Comparison of ENCODE assay signal across 19 cellular contexts in the genomic region with DNA sequence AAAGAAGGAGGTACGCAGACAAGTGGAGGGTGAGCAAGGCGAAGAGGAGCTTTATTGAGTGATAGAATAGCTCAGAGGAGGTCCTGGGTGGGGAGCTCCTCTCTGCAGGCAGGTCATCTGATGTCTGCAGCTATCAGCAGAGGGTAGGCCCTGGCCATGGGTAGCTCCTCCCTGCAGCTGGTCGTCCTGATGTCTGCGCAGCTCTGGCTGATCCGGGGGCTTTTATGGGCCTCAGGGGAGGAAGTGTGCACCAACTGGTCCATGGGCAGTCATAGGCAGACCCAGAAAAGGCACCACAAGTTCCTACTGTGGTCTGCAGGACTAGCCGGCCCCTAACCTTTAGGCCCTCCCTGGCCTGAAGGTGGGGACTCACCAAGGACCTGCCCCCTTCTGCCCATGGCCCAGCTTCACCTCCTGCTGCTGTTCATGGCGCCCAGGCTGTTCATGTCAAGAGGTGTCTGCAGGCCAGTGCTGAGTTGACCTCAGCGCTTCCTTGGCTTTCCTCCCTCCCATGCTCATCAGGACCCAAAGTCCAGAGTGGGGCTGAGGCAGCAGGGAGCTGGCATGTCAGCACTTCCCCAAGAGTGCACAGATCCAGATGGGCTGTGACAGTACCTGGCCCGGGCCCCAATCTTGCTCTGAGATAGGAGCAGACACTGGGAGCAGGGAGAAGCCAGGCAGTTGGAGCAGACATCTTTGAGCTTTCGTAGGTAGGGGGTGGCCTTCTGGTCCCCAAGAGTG. TPM values are rescaled to one million over a fixed set of nuclear protein-coding genes. Genes with fewer than 3 reads are reported as not detected.
DNase-seq lines count a peak whose midpoint lies in the region; ATAC-seq, FAIRE-seq and TF ChIP-seq lines count a peak whose summit lies in the region.
"Had no signal": no experiment of that assay in that cellular context is flagged by ENCODE, and none has a peak within 500 bp of the region (broad histone marks: within the 10 kb centered on the region; RNA-seq: fewer than 3 reads in every experiment).

No MANE protein-coding gene starts in this region.

- no peak overlapping the region for H2BK5ac ChIP-seq in neuronal stem cell (ENCODE audit: low read length)

- peaks cover 2% of the 10 kb centered on the region for H3K79me1 ChIP-seq in neuronal stem cell (ENCODE audit: low read depth, low read length)

- H3K14ac ChIP-seq in neuronal stem cell (ENCODE audit: low read length) = no peak overlapping the region

- H2BK15ac ChIP-seq in neuronal stem cell (ENCODE audit: low read length) = no peak overlapping the region

- H3K9ac ChIP-seq in kidney (ENCODE audit: low read length in 2 of 2) (no peak overlapping the region), neuronal stem cell (ENCODE audit: low read depth, low read length, poor library complexity) (no peak overlapping the region)

- TF ChIP-seq CTCF in NB4 (IDR thresholded peaks at IDR 0.05; ENCODE audit: low read depth, low read length) (no peak), kidney (IDR thresholded peaks at IDR 0.05; ENCODE audit: borderline replicate concordance, extremely low read depth, insufficient read depth) (no peak)

- DNase-seq in GM12892 (ENCODE audit: insufficient read length) (no peak), NB4 (ENCODE audit: low read depth) (peak; percentile 25), kidney (peak; percentile 70), neuronal stem cell (ENCODE audit: low spot score) (no peak), LoVo (ENCODE audit: low spot score) (no peak)
- DNase-seq: ACHN, C1 segment of cervical spinal cord, KBM-7, NCI-H1417 treated with DMSO at 0.1 percent for 48 hours, NCI-H187 treated with DMSO at 0.1 percent for 48 hours, NCI-H345, NCI-H524 treated with DMSO at 0.1 percent for 48 hours, PC-9, SJCRH30 had no signal

- H4K8ac ChIP-seq in neuronal stem cell (ENCODE audit: low read depth, low read length) = no peak overlapping the region

- no peak overlapping the region for H3K4me2 ChIP-seq in neuronal stem cell (ENCODE audit: insufficient read depth, low read length, poor library complexity, severe bottlenecking)
- H3K4me2 ChIP-seq: PC-9 had no signal

- peak overlapping the region; percentile 90 for H2BK12ac ChIP-seq in neuronal stem cell (ENCODE audit: low read length)

- H3K27ac ChIP-seq in kidney (ENCODE audit: low read depth in 2 of 2, low read length in 2 of 2) = no peak overlapping the region
- H3K27ac ChIP-seq in neuronal stem cell (replicated peaks; ENCODE audit: low read length) = no peak overlapping the region
- H3K27ac ChIP-seq: PC-9, RWPE1, SJCRH30 had no signal

- H3K23ac ChIP-seq in neuronal stem cell (ENCODE audit: low read depth, low read length, poor library complexity) = no peak overlapping the region

- H2AFZ ChIP-seq in neuronal stem cell (ENCODE audit: low read length) = no peak overlapping the region
- H2AFZ ChIP-seq: PC-9 had no signal

- H2AK5ac ChIP-seq in neuronal stem cell (ENCODE audit: low read depth, low read length) = peak overlapping the region; percentile 43

- intact Hi-C loops in kidney (cut with DNase I) = no loop called here

- H3K4ac ChIP-seq in neuronal stem cell (ENCODE audit: low read length) = no peak overlapping the region

- H3K4me1 ChIP-seq in kidney (ENCODE audit: control insufficient read depth in 1 of 2, insufficient read depth in 1 of 2, low read depth in 1 of 2, low read length in 2 of 2) (no peaks in the 10 kb centered on the region), neuronal stem cell (ENCODE audit: control insufficient read depth in 2 of 2, insufficient read depth in 1 of 2, low read depth in 1 of 2, low read length in 2 of 2) (no peaks in the 10 kb centered on the region)
- H3K4me1 ChIP-seq: SJCRH30 had no signal

- FAIRE-seq in GM12892 (lab: Jason Lieb, UNC) (no peak), kidney (lab: Jason Lieb, UNC) (no peak)
- FAIRE-seq: D721Med, H54 had no signal

- peak overlapping the region; percentile 44 for H3K18ac ChIP-seq in neuronal stem cell (ENCODE audit: low read length)

- no peaks in the 10 kb centered on the region for H3K27me3 ChIP-seq in neuronal stem cell (ENCODE audit: control insufficient read depth in 3 of 3, insufficient read depth in 3 of 3, low read depth in 1 of 3, low read length in 3 of 3)
- H3K27me3 ChIP-seq: SJCRH30 had no signal

- H4K91ac ChIP-seq in neuronal stem cell (ENCODE audit: low read depth, low read length, poor library complexity) = no peak overlapping the region

- H3K4me3 ChIP-seq in NB4 (ENCODE audit: low read depth, low read length) = no peak overlapping the region
- no peak overlapping the region for H3K4me3 ChIP-seq in kidney (ENCODE audit: low read length in 2 of 2)
- no peak overlapping the region for H3K4me3 ChIP-seq in neuronal stem cell (ENCODE audit: low read length in 2 of 2)
- H3K4me3 ChIP-seq: PC-9, SJCRH30 had no signal

- no CpG with 5 or more reads among the region's 10 CpGs for WGBS in neuronal stem cell (ENCODE audit: extremely low coverage in 2 of 2, insufficient read length in 2 of 2, insufficient replicate concordance in 1 of 2), 2 donors

- no peak for ATAC-seq in GM18505 (IDR thresholded peaks at IDR 0.05; ENCODE audit: unreplicated experiment)
- no peak for ATAC-seq in GM18520 (IDR thresholded peaks at IDR 0.05; ENCODE audit: unreplicated experiment)

- H3K36me3 ChIP-seq in kidney (ENCODE audit: control insufficient read depth in 1 of 2, insufficient read depth in 2 of 2, low read length in 2 of 2) (no peaks in the 10 kb centered on the region), neuronal stem cell (replicated peaks in 1 of 2; ENCODE audit: control insufficient read depth in 2 of 2, insufficient read depth in 2 of 2, low read length in 2 of 2) (no peaks in the 10 kb centered on the region)
- H3K36me3 ChIP-seq: SJCRH30 had no signal

- TF ChIP-seq POLR2A in GM12892 (IDR thresholded peaks at IDR 0.05; ENCODE audit: low read depth, low read length) (0 out of 2 replicates have a peak, but pooled peaks have one; percentile 15), NB4 (IDR thresholded peaks at IDR 0.05; ENCODE audit: extremely low read depth, insufficient read length) (no peak), GM18505 (IDR thresholded peaks at IDR 0.05; ENCODE audit: borderline replicate concordance, extremely low read depth, insufficient read depth, insufficient read length) (no peak)

- no peak overlapping the region for H2BK120ac ChIP-seq in neuronal stem cell (ENCODE audit: low read depth, low read length)

- H3K9me3 ChIP-seq in kidney (ENCODE audit: control insufficient read depth in 1 of 2, low read length in 2 of 2) (no peaks in the 10 kb centered on the region), neuronal stem cell (replicated peaks in 1 of 2; ENCODE audit: control insufficient read depth in 2 of 2, insufficient read depth in 1 of 2, low read depth in 1 of 2, low read length in 2 of 2) (no peaks in the 10 kb centered on the region)
- H3K9me3 ChIP-seq: SJCRH30 had no signal

RNA-seq across cellular contexts. Expression of a gene that starts 46.1 kb away (rescaled TPM):
- 12.5 TPM for polyA plus RNA-seq in GM12892 (2012; ENCODE audit: missing spikeins)
- total RNA-seq in kidney = 33.5 TPM
- 3.1 TPM for polyA plus RNA-seq in kidney (ENCODE audit: insufficient read depth, low read depth, low replicate concordance)
- 0.40 TPM for polyA plus RNA-seq in neuronal stem cell (2013, experiment 1 of 2)
- 0.39 TPM for polyA plus RNA-seq in neuronal stem cell (2013, experiment 2 of 2)

Comparison
In these comparisons a context has a peak if more than half of its experiments do, and no peak if none do; other contexts are left out.
1. DNase-seq: peak in NB4 (single experiment) and kidney (single experiment); none in GM12892 (single experiment), neuronal stem cell (single experiment) and LoVo (single experiment).